ENCODE assay signal across 21 cellular contexts in the genomic region with DNA sequence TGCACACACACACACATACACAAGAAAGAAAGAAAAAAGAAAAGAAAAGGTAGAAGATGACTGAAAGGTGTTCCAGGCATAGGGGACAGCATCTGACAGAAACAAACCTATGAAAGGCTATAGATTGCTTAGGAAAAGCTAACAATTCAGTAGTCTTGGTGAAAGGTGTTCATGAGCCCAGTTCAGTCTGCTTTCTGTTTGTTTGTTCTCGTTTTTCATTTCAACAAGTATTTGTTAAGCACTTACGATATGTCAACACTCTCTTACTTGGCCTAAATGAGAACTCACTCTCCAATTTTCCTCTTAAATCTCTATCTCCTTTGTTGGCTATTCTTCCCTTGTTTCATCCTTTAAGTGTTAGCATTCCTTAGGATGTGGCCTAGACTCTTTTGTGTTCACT.
DNase-seq lines count a peak whose midpoint lies in the region; ATAC-seq and TF ChIP-seq lines count a peak whose summit lies in the region.
"Had no signal": no experiment of that assay in that cellular context is flagged by ENCODE, and none has a peak within 500 bp of the region (broad histone marks: within the 10 kb centered on the region; RNA-seq: fewer than 3 reads in every experiment).

No MANE protein-coding gene starts in this region.

- H3K36me3 ChIP-seq in lower lobe of right lung = no peaks in the 10 kb centered on the region
- H3K36me3 ChIP-seq: SJCRH30 had no signal

- no peak overlapping the region for H3K27ac ChIP-seq in lower lobe of right lung
- H3K27ac ChIP-seq in CD4-positive, alpha-beta T cell (ENCODE audit: low read depth, low read length) = no peak overlapping the region
- H3K27ac ChIP-seq: SJCRH30 had no signal

- no peaks in the 10 kb centered on the region for H3K4me1 Mint-ChIP-seq in CD4-positive, alpha-beta T cell (ENCODE audit: low read depth)
- H3K4me1 Mint-ChIP-seq: CD4-positive, CD25-positive, alpha-beta regulatory T cell; T-cell had no signal

- H3K27ac Mint-ChIP-seq in CD4-positive, alpha-beta T cell = no peak overlapping the region
- H3K27ac Mint-ChIP-seq: CD4-positive, CD25-positive, alpha-beta regulatory T cell; H9; HFFc6; T-cell; T-helper 2 cell treated with Interferon-gamma antibody and Interleukin-4, amounts not matched to agents 5 μg/mL and 100 μg/mL, for 36 hours had no signal

- peak; percentile 63 for DNase-seq in NCI-H510A treated with DMSO at 0.1 percent for 48 hours (lab: John Stamatoyannopoulos, UW)
- no peak for DNase-seq in NCI-H510A (lab: John Stamatoyannopoulos, UW)
- peak; percentile 97 for DNase-seq in DMS79 treated with DMSO at 0.1 percent for 48 hours (lab: John Stamatoyannopoulos, UW)
- peak; percentile 56 for DNase-seq in NCI-H2196 treated with DMSO at 0.1 percent for 48 hours (lab: John Stamatoyannopoulos, UW; ENCODE audit: unreplicated experiment)
- no peak for DNase-seq in lower lobe of right lung
- no peak for DNase-seq in NCI-H1048 (lab: John Stamatoyannopoulos, UW)
- DNase-seq in CD4-positive, alpha-beta T cell = no peak
- DNase-seq: Caco-2; CD4-positive, CD25-positive, alpha-beta regulatory T cell; DMS 273 treated with DMSO at 0.1 percent for 48 hours; H9; HFFc6; Karpas-422; MV-4-11; NCI-H2081 treated with DMSO at 0.1 percent for 48 hours; NCI-H446 treated with DMSO at 0.1 percent for 48 hours; NCI-H82; OCI-M1; SJCRH30; T-cell had no signal

- no peak overlapping the region for H3K4me3 ChIP-seq in lower lobe of right lung
- H3K4me3 ChIP-seq: SJCRH30 had no signal

- intact Hi-C loops in lower lobe of right lung (cut with DNase I) = no loop called here
- intact Hi-C loops in CD4-positive, alpha-beta T cell (cut with DNase I, micrococcal nuclease) = no loop called here

- no peaks in the 10 kb centered on the region for H3K36me3 Mint-ChIP-seq in CD4-positive, alpha-beta T cell (ENCODE audit: low read depth)
- H3K36me3 Mint-ChIP-seq: CD4-positive, CD25-positive, alpha-beta regulatory T cell; T-cell had no signal

- H3K4me1 ChIP-seq in lower lobe of right lung = no peaks in the 10 kb centered on the region
- H3K4me1 ChIP-seq: Caco-2, SJCRH30 had no signal

- no peaks in the 10 kb centered on the region for H3K9me3 ChIP-seq in lower lobe of right lung
- no peaks in the 10 kb centered on the region for H3K9me3 ChIP-seq in CD4-positive, alpha-beta T cell (ENCODE audit: control insufficient read depth, low read length)
- H3K9me3 ChIP-seq: Caco-2, SJCRH30 had no signal

- H3K4me3 Mint-ChIP-seq in CD4-positive, alpha-beta T cell = no peak overlapping the region
- H3K4me3 Mint-ChIP-seq: CD4-positive, CD25-positive, alpha-beta regulatory T cell; H9; HFFc6; T-cell; T-helper 2 cell treated with Interferon-gamma antibody and Interleukin-4, amounts not matched to agents 5 μg/mL and 100 μg/mL, for 36 hours had no signal

- CTCF ChIA-PET in CD4-positive, alpha-beta T cell (lab: Charles Lee) = no interaction called here

- POLR2A ChIA-PET in CD4-positive, alpha-beta T cell (lab: Charles Lee) = no interaction called here

- peaks cover 15% of the 10 kb centered on the region for H3K27me3 Mint-ChIP-seq in CD4-positive, alpha-beta T cell
- H3K27me3 Mint-ChIP-seq: CD4-positive, CD25-positive, alpha-beta regulatory T cell had no signal

- H3K9me3 Mint-ChIP-seq in CD4-positive, alpha-beta T cell = no peaks in the 10 kb centered on the region
- H3K9me3 Mint-ChIP-seq: H9; T-cell; T-helper 2 cell treated with Interferon-gamma antibody and Interleukin-4, amounts not matched to agents 5 μg/mL and 100 μg/mL, for 36 hours had no signal

- H3K27me3 ChIP-seq in lower lobe of right lung (ENCODE audit: low read depth) = no peaks in the 10 kb centered on the region
- H3K27me3 ChIP-seq in CD4-positive, alpha-beta T cell (ENCODE audit: control insufficient read depth, insufficient read depth, low read length) = no peaks in the 10 kb centered on the region
- H3K27me3 ChIP-seq: SJCRH30 had no signal

- ATAC-seq in lower lobe of right lung = peak; percentile 32 to 53
- ATAC-seq in CD4-positive, alpha-beta T cell (ENCODE audit: poor library complexity) = no peak
- ATAC-seq: T-cell had no signal

- no peak for TF ChIP-seq CTCF in lower lobe of right lung (IDR thresholded peaks at IDR 0.05)
- TF ChIP-seq CTCF in CD4-positive, alpha-beta T cell (IDR thresholded peaks at IDR 0.05) = no peak

Comparison
In these comparisons a context has a peak if more than half of its experiments do, and no peak if none do; other contexts are left out.
1. DNase-seq: peak in NCI-H510A treated with DMSO at 0.1 percent for 48 hours (single experiment), DMS79 treated with DMSO at 0.1 percent for 48 hours (single experiment) and NCI-H2196 treated with DMSO at 0.1 percent for 48 hours (single experiment); none in NCI-H510A (single experiment), lower lobe of right lung (single experiment), NCI-H1048 (single experiment) and CD4-positive, alpha-beta T cell (0 of 10).